In the genomic region with DNA sequence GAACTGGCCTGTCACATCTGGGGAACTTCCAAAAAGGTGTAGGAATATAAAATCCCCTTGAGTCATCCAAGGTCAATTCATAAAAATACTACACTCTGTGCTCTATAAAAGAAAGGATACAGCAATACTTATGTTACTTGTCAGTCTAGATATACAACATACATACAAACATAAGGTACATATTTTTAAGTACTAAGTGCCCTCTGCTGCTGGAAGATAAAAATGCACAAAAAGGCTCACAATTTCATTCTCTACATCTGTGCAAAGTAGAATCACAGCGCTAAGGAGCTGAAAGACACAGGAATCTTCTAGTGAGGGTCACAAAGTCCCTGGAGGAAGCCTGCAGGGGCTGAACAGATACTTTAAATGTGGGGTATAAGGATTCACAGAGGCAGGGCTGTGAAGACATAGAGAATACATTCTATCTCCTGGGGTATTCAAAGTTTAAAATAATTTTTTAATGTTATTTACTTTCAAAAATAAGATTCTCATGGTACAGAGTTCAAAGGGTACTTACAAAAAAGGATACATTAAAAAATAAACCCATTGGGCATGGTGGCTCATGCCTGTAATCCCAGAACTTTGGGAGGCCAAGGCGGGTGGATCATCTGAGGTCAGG, we compare ENCODE assay signal across 1 cellular context.
TF ChIP-seq lines count a peak whose summit lies in the region.

No MANE protein-coding gene starts in this region.

TF ChIP-seq in H1, 55 proteins besides CTCF, POLR2A, EP300 and RAD21 (continued from another document):
- no peak for TF ChIP-seq SAP30 (IDR thresholded peaks at IDR 0.05; ENCODE audit: insufficient read depth, insufficient replicate concordance, low read length)
- TF ChIP-seq GABPA (IDR thresholded peaks at IDR 0.05; ENCODE audit: borderline replicate concordance, insufficient read depth, low read length) = no peak
- no peak for TF ChIP-seq EGR1 (IDR thresholded peaks at IDR 0.05; ENCODE audit: borderline replicate concordance, low read depth, low read length)
- no peak for TF ChIP-seq TBP (IDR thresholded peaks at IDR 0.05; ENCODE audit: low read depth, low read length)
- TF ChIP-seq GTF2F1 (IDR thresholded peaks at IDR 0.05; ENCODE audit: borderline replicate concordance, low read depth, low read length) = no peak
- TF ChIP-seq SIN3A (conservative IDR thresholded peaks at IDR 0.05 in 1 of 2, IDR thresholded peaks at IDR 0.05 in 1 of 2; ENCODE audit: low read depth in 1 of 2, low read length in 2 of 2) = no peak
- no peak for TF ChIP-seq KDM4A (IDR thresholded peaks at IDR 0.05; ENCODE audit: low read depth, low read length, severe bottlenecking)
- TF ChIP-seq RFX5 (IDR thresholded peaks at IDR 0.05; ENCODE audit: borderline replicate concordance, low read depth, low read length) = no peak
